17 cellular contexts compared by ENCODE assay signal in the genomic region with DNA sequence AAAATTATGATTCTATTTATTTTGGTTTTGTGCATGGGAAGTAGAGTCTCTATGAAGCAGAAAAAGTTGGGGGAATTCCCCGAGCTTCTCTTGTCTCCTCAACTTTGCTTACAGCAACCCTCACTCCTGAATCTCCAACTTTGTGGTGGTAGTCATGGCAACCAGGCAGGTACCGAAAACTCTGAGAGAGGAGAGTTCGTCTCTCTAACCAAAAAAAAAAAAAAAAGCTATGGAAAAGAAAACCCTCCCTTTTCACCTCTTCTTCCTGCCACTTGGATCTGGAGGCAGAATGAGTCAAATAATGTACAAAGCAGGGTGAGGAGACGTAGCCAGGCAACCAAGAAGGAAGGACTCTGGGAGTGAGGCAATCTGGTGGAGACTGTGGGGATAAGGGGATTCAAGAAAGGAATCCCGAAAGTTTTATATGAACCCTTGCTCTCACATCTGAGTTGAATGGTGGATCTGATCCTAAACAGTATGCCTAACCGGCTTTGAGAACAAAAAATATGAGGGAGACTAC.
DNase-seq lines count a peak whose midpoint lies in the region; ATAC-seq and TF ChIP-seq lines count a peak whose summit lies in the region.
"Had no signal": no experiment of that assay in that cellular context is flagged by ENCODE, and none has a peak within 500 bp of the region (broad histone marks: within the 10 kb centered on the region; RNA-seq: fewer than 3 reads in every experiment).

No MANE protein-coding gene starts in this region.

- H3K79me2 ChIP-seq in GM23248 (ENCODE audit: insufficient read depth) (no peaks in the 10 kb centered on the region), MM.1S (ENCODE audit: low read length) (no peaks in the 10 kb centered on the region), smooth muscle cell (ENCODE audit: low read depth) (no peaks in the 10 kb centered on the region)

- H4K20me1 ChIP-seq in GM23248 (ENCODE audit: insufficient read depth) (no peaks in the 10 kb centered on the region), MM.1S (ENCODE audit: insufficient read depth, low read length) (no peaks in the 10 kb centered on the region), smooth muscle cell (ENCODE audit: low read depth) (no peaks in the 10 kb centered on the region)

- peak; percentile 32 for DNase-seq in GM23248
- peak; percentile 56 for DNase-seq in MM.1S
- DNase-seq in epithelial cell of esophagus (ENCODE audit: low read depth), result peak; percentile 33
- DNase-seq in smooth muscle cell (lab: John Stamatoyannopoulos, UW; ENCODE audit: unreplicated experiment), result no peak
- no peak for DNase-seq in left ventricle myocardium superior
- DNase-seq in globus pallidus (ENCODE audit: low spot score), result no peak
- no peak for DNase-seq in H7
- DNase-seq: DND-41, GF-D8, NCI-H1436, NCI-H2081, NCI-H510A, Right ventricle myocardium superior had no signal

- no peaks in the 10 kb centered on the region for H3K9me2 ChIP-seq in GM23248 (ENCODE audit: insufficient read depth)
- H3K9me2 ChIP-seq in MM.1S (replicated peaks; ENCODE audit: insufficient read depth, low read length), result no peaks in the 10 kb centered on the region

- H2AFZ ChIP-seq in GM23248 (no peak overlapping the region), MM.1S (ENCODE audit: low read length) (no peak overlapping the region), smooth muscle cell (ENCODE audit: low read depth) (no peak overlapping the region)

- no peak for TF ChIP-seq CTCF in MM.1S (IDR thresholded peaks at IDR 0.05; ENCODE audit: low read length)
- no peak for TF ChIP-seq CTCF in epithelial cell of esophagus (IDR thresholded peaks at IDR 0.05; ENCODE audit: insufficient read depth, low read depth, low read length, missing control alignments)
- no peak for TF ChIP-seq CTCF in smooth muscle cell (IDR thresholded peaks at IDR 0.05; ENCODE audit: borderline replicate concordance, insufficient read depth, poor library complexity, severe bottlenecking)

- H3F3A ChIP-seq in GM23248 (ENCODE audit: insufficient read depth), result peaks cover 72% of the 10 kb centered on the region
- H3F3A ChIP-seq in MM.1S (ENCODE audit: insufficient read depth, low read length), result no peaks in the 10 kb centered on the region
- H3F3A ChIP-seq in smooth muscle cell (ENCODE audit: low read depth), result peaks cover 20% of the 10 kb centered on the region

- 0 out of 2 replicates have a peak, but pooled peaks cover 3% of the 10 kb centered on the region for H3K36me3 ChIP-seq in GM23248 (ENCODE audit: low read depth)
- H3K36me3 ChIP-seq in MM.1S (replicated peaks; ENCODE audit: insufficient read depth, low read length), result no peaks in the 10 kb centered on the region
- H3K36me3 ChIP-seq in smooth muscle cell (ENCODE audit: low read depth), result no peaks in the 10 kb centered on the region
- no peaks in the 10 kb centered on the region for H3K36me3 ChIP-seq in H7 (replicated peaks; ENCODE audit: control insufficient read depth, insufficient read depth, low read length)
- H3K36me3 ChIP-seq: HAP-1 had no signal

- H3K9ac ChIP-seq in GM23248, result no peak overlapping the region
- no peak overlapping the region for H3K9ac ChIP-seq in MM.1S (ENCODE audit: low read length)
- no peak overlapping the region for H3K9ac ChIP-seq in smooth muscle cell (ENCODE audit: low read depth)

- H3K27me3 ChIP-seq in GM23248 (replicated peaks; ENCODE audit: insufficient read depth) (no peaks in the 10 kb centered on the region), MM.1S (replicated peaks; ENCODE audit: insufficient read depth, low read length) (no peaks in the 10 kb centered on the region), smooth muscle cell (ENCODE audit: low read depth) (no peaks in the 10 kb centered on the region), H7 (ENCODE audit: control insufficient read depth, insufficient read depth, low read length) (no peaks in the 10 kb centered on the region)

- no peak overlapping the region for H3K4me3 ChIP-seq in GM23248
- no peak overlapping the region for H3K4me3 ChIP-seq in MM.1S (ENCODE audit: low read length)
- no peak overlapping the region for H3K4me3 ChIP-seq in epithelial cell of esophagus (ENCODE audit: low read length)
- H3K4me3 ChIP-seq in smooth muscle cell, result no peak overlapping the region
- H3K4me3 ChIP-seq in H7 (ENCODE audit: insufficient read depth, low read depth, low read length), result no peak overlapping the region
- H3K4me3 ChIP-seq: HAP-1, SK-N-MC had no signal

- intact Hi-C loops in left ventricle myocardium superior (cut with micrococcal nuclease), result no loop called here

- ATAC-seq in left ventricle myocardium superior, result no peak

- in situ Hi-C loops in GM23248 (cut with MboI), result no loop called here

- no peaks in the 10 kb centered on the region for H3K9me3 ChIP-seq in GM23248 (ENCODE audit: low read depth)
- no peaks in the 10 kb centered on the region for H3K9me3 ChIP-seq in MM.1S (replicated peaks; ENCODE audit: insufficient read depth, low read length)
- H3K9me3 ChIP-seq in smooth muscle cell (replicated peaks; ENCODE audit: low read depth), result no peaks in the 10 kb centered on the region
- H3K9me3 ChIP-seq: HAP-1 had no signal

- H3K4me2 ChIP-seq in GM23248 (ENCODE audit: unreplicated experiment) (no peak overlapping the region), MM.1S (ENCODE audit: low read depth, low read length) (no peak overlapping the region), smooth muscle cell (no peak overlapping the region)

- 84 to 87% methylated on average over 6 of the region's 6 CpGs for WGBS in GM23248 (ENCODE audit: low coverage in 1 of 2, low lambda C conversion rate in 2 of 2, missing lambda C conversion rate in 2 of 2), 2 experiments
- WGBS in smooth muscle cell (ENCODE audit: low lambda C conversion rate), result 91% methylated on average over 6 of the region's 6 CpGs

- H3K4me1 ChIP-seq in GM23248 (ENCODE audit: insufficient read depth), result no peaks in the 10 kb centered on the region
- peaks cover 3% of the 10 kb centered on the region; the same call in 1 of the 2 replicates for H3K4me1 ChIP-seq in MM.1S (ENCODE audit: low read length)
- no peaks in the 10 kb centered on the region for H3K4me1 ChIP-seq in smooth muscle cell (ENCODE audit: low read depth)

- H3K27ac ChIP-seq in GM23248 (no peak overlapping the region), MM.1S (ENCODE audit: low read length) (no peak overlapping the region), smooth muscle cell (ENCODE audit: low read depth) (peak overlapping the region; percentile 2)
- H3K27ac ChIP-seq: C4-2B, HL-60, SK-N-MC had no signal

Comparison
In these comparisons a context has a peak if more than half of its experiments do, and no peak if none do; other contexts are left out.
1. DNase-seq: peak in GM23248 (single experiment), MM.1S (single experiment) and epithelial cell of esophagus (single experiment); none in smooth muscle cell (single experiment), left ventricle myocardium superior (single experiment), globus pallidus (single experiment) and H7 (single experiment).